11 cellular contexts compared by ENCODE assay signal in genomic region chr11:114171257-114172054, GRCh38.
DNase-seq lines count a peak whose midpoint lies in the region; FAIRE-seq and TF ChIP-seq lines count a peak whose summit lies in the region.
"Had no signal": no experiment of that assay in that cellular context is flagged by ENCODE, and none has a peak within 500 bp of the region (broad histone marks: within the 10 kb centered on the region; RNA-seq: fewer than 3 reads in every experiment).

No MANE protein-coding gene starts in this region.

- DNase-seq in RWPE1 (ENCODE audit: low spot score) (no peak), dorsolateral prefrontal cortex (no peak), mesenteric fat pad (ENCODE audit: low spot score) (peak; percentile 97), HTR-8/SVneo (ENCODE audit: insufficient read length, low spot score) (no peak), NCI-H1092 (lab: John Stamatoyannopoulos, UW) (no peak), HT-29 (ENCODE audit: low spot score) (no peak), amniotic stem cell (lab: John Stamatoyannopoulos, UW) (no peak)
- DNase-seq: NCI-H1417 treated with DMSO at 0.1 percent for 48 hours, T-helper 1 cell had no signal

- FAIRE-seq in HTR-8/SVneo (lab: Jason Lieb, UNC) = no peak
- FAIRE-seq: G401.6 had no signal

- H3K27ac ChIP-seq in RWPE1 (peak overlapping the region; percentile 66), dorsolateral prefrontal cortex (peak overlapping the region; percentile 59 to 100 (median 100)), temporal lobe (ENCODE audit: low read depth, low read length) (peak overlapping the region; percentile 100)

- CTCF ChIA-PET in RWPE1 (lab: Yijun Ruan, JAX) = interaction anchor here (0.5 kb wide), 1 partner anchor 884 kb away, joined by 3 read pairs; no protein-coding TSS in a partner anchor

- POLR2A ChIA-PET in RWPE1 (lab: Yijun Ruan, JAX; ENCODE audit: low non-redundant PET) = no interaction called here

- H3K27me3 ChIP-seq in dorsolateral prefrontal cortex = no peaks in the 10 kb centered on the region

- peak overlapping the region in 4 of 59 donors; percentile 3 to 20 (median 6) for H3K4me3 ChIP-seq in dorsolateral prefrontal cortex

- TF ChIP-seq CTCF in RWPE1 (conservative IDR thresholded peaks at IDR 0.05; ENCODE audit: low read depth) = no peak
- TF ChIP-seq CTCF in dorsolateral prefrontal cortex (IDR thresholded peaks at IDR 0.05 in 54 of 56, conservative IDR thresholded peaks at IDR 0.05 in 2 of 56; ENCODE audit: low read depth in 1 of 56, partially characterized antibody in 56 of 56) = no peak

- intact Hi-C loops in dorsolateral prefrontal cortex (cut with DNase I) = loop anchor here in 1 of 2 donors (10.0 kb wide), 1 partner anchor 277 kb away; no protein-coding TSS in a partner anchor
